8 cellular contexts compared by ENCODE assay signal in the genomic region with DNA sequence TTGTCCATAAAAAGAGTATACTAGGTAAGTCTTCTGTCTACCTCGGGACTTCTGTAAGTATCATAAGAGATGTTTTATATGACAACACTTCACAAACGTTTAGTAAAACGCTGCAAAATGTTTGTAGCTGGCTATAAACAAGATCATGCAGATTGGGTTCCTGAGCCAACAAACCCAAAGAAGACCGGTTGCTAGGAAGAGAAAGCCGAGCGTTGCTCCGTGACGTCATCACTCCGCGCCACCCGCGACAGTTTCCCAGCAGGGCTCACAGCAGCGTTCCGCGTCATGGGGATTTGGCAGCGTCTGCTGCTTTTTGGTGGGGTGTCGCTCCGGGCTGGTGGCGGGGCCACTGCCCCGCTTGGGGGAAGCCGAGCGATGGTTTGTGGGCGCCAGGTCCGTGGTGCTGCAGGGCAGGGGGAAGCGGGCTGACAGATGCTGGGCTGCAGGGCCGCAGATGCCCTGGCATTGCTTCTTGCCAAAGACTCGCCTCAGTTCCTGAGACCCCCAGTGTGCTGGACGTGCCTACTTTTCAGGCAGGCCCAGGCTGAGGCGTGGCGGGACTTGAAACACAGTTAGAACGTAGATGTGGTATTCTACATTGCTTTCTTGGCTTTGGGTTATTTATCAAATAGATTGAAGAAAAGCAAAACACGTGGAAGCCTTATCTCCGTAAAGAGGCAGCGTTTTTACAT. TPM values are rescaled to one million over a fixed set of nuclear protein-coding genes. Genes with fewer than 3 reads are reported as not detected.
DNase-seq lines count a peak whose midpoint lies in the region; ATAC-seq and TF ChIP-seq lines count a peak whose summit lies in the region.

A gene with protein sequence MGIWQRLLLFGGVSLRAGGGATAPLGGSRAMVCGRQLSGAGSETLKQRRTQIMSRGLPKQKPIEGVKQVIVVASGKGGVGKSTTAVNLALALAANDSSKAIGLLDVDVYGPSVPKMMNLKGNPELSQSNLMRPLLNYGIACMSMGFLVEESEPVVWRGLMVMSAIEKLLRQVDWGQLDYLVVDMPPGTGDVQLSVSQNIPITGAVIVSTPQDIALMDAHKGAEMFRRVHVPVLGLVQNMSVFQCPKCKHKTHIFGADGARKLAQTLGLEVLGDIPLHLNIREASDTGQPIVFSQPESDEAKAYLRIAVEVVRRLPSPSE (plus strand): TSS at position 250 of the 692 bp plus-strand sequence. CDS start 36 bp downstream, at position 286.

- H3K9me3 Mint-ChIP-seq in CD8-positive, alpha-beta T cell, result no peaks in the 10 kb centered on the region
- H3K9me3 Mint-ChIP-seq in effector memory CD8-positive, alpha-beta T cell, result no peaks in the 10 kb centered on the region
- peaks cover 2% of the 10 kb centered on the region for H3K9me3 Mint-ChIP-seq in memory B cell

- ATAC-seq in CD8-positive, alpha-beta T cell, result peak; percentile 95
- ATAC-seq in GM19467 (IDR thresholded peaks at IDR 0.05; ENCODE audit: unreplicated experiment) (peak; percentile 94), memory B cell (ENCODE audit: low read depth) (peak; percentile 92)
- peak; percentile 96 for ATAC-seq in effector memory CD8-positive, alpha-beta T cell (replicated peaks)

- peaks cover 8% of the 10 kb centered on the region for H3K36me3 Mint-ChIP-seq in CD8-positive, alpha-beta T cell
- H3K36me3 Mint-ChIP-seq in effector memory CD8-positive, alpha-beta T cell (ENCODE audit: insufficient read depth), result peaks cover 25% of the 10 kb centered on the region
- peaks cover 2% of the 10 kb centered on the region for H3K36me3 Mint-ChIP-seq in memory B cell

- peak within 1 kb of the TSS; percentile 96 for H3K4me3 Mint-ChIP-seq in CD8-positive, alpha-beta T cell
- H3K4me3 Mint-ChIP-seq in effector memory CD8-positive, alpha-beta T cell, result peak within 1 kb of the TSS; percentile 89 to 94
- peak within 1 kb of the TSS; percentile 92 for H3K4me3 Mint-ChIP-seq in memory B cell

- H3K27ac Mint-ChIP-seq in CD8-positive, alpha-beta T cell, result peak within 1 kb of the TSS; percentile 98
- H3K27ac Mint-ChIP-seq in effector memory CD8-positive, alpha-beta T cell, result peak within 1 kb of the TSS; percentile 99
- peak within 1 kb of the TSS; percentile 98 for H3K27ac Mint-ChIP-seq in memory B cell

- H3K9me3 ChIP-seq in CD8-positive, alpha-beta T cell (ENCODE audit: low read length), result no peaks in the 10 kb centered on the region

- intact Hi-C loops in CD8-positive, alpha-beta T cell (cut with DNase I, micrococcal nuclease), result loop anchor here (1.0 to 10.0 kb wide), 9 partner anchors 104 to 936 kb away; partner anchors contain the start of genes DTD2 (in 2 of the 2), RNU6-8 (in 2 of the 2), STRN3 (in 2 of the 2) and HEATR5A (in 1 of the 2)

- peaks cover 4% of the 10 kb centered on the region for H3K27me3 Mint-ChIP-seq in CD8-positive, alpha-beta T cell (ENCODE audit: low read depth)
- peaks cover 18 to 21% of the 10 kb centered on the region in 2 donors for H3K27me3 Mint-ChIP-seq in effector memory CD8-positive, alpha-beta T cell
- peaks cover 3% of the 10 kb centered on the region for H3K27me3 Mint-ChIP-seq in memory B cell

- peaks cover 18% of the 10 kb centered on the region for H3K4me1 ChIP-seq in CD8-positive, alpha-beta T cell (ENCODE audit: insufficient read depth, low read length)

- TF ChIP-seq CTCF in CD8-positive, alpha-beta T cell (IDR thresholded peaks at IDR 0.05), result no peak

- peak; percentile 95 to 99 (median 97) for DNase-seq in CD8-positive, alpha-beta T cell
- peak; percentile 93 for DNase-seq in HS-27A (ENCODE audit: low read depth)
- DNase-seq in NK-92 (lab: John Stamatoyannopoulos, UW; ENCODE audit: unreplicated experiment), result peak; percentile 85
- peak; percentile 97 to 99 (median 98) for DNase-seq in effector memory CD8-positive, alpha-beta T cell
- peak; percentile 96 to 97 for DNase-seq in memory B cell (ENCODE audit: low spot score in 2 of 2)
- peak; percentile 88 for DNase-seq in stimulated activated CD8-positive, alpha-beta memory T cell treated with anti-CD3 and anti-CD28 coated beads, Interleukin-12 subunit alpha, Interleukin-12 subunit beta, amount 100 ng/mL, for 24 hours (ENCODE audit: extremely low read depth)

- POLR2A ChIA-PET in CD8-positive, alpha-beta T cell (lab: Charles Lee), result interaction anchor here (1.1 kb wide), 1 partner anchor 141 kb away, joined by 3 read pairs; the partner anchor contains the start of gene HEATR5A
- POLR2A ChIA-PET in activated CD8-positive, alpha-beta memory T cell treated with anti-CD3 and anti-CD28 coated beads for 36 hours (lab: Charles Lee), result no interaction called here

- peak within 1 kb of the TSS; percentile 86 for H3K27ac ChIP-seq in CD8-positive, alpha-beta T cell (ENCODE audit: low read depth, low read length)

- CTCF ChIA-PET in CD8-positive, alpha-beta T cell (lab: Charles Lee), result interaction anchor here (0.6 kb wide), 1 partner anchor 617 kb away, joined by 4 read pairs; no protein-coding TSS in a partner anchor
- CTCF ChIA-PET in activated CD8-positive, alpha-beta memory T cell treated with anti-CD3 and anti-CD28 coated beads for 36 hours (lab: Charles Lee), result no interaction called here

- H3K27me3 ChIP-seq in CD8-positive, alpha-beta T cell (ENCODE audit: insufficient read depth, low read length), result no peaks in the 10 kb centered on the region

- no peaks in the 10 kb centered on the region for H3K36me3 ChIP-seq in CD8-positive, alpha-beta T cell (ENCODE audit: insufficient read depth, low read length)

- peak within 1 kb of the TSS; percentile 75 for H3K4me3 ChIP-seq in CD8-positive, alpha-beta T cell (ENCODE audit: low read depth, low read length)

- H3K4me1 Mint-ChIP-seq in CD8-positive, alpha-beta T cell (ENCODE audit: low read depth), result peaks cover 35% of the 10 kb centered on the region
- peaks cover 13 to 24% of the 10 kb centered on the region in 2 donors for H3K4me1 Mint-ChIP-seq in effector memory CD8-positive, alpha-beta T cell (ENCODE audit: low read depth in 2 of 2)
- H3K4me1 Mint-ChIP-seq in memory B cell, result peaks cover 15% of the 10 kb centered on the region

RNA-seq across cellular contexts. Expression of the gene that starts here (rescaled TPM):
- 1 to 10 TPM; 4.7 to 7.5 TPM for total RNA-seq in CD8-positive, alpha-beta T cell
- total RNA-seq in activated CD8-positive, alpha-beta memory T cell treated with anti-CD3 and anti-CD28 coated beads for 36 hours, result 10 to 100 TPM; 10.2 to 12.5 TPM

Comparison
In these comparisons a context has a peak if more than half of its experiments do, and no peak if none do; other contexts are left out.
1. Peak in every context shown above with its lines: DNase-seq, ATAC-seq, H3K4me3 ChIP-seq and H3K27ac ChIP-seq.